In genomic region chr6:63272397-63272796, GRCh38 we compare ENCODE assay signal across 10 cellular contexts. TPM values are rescaled to one million over a fixed set of nuclear protein-coding genes. Genes with fewer than 3 reads are reported as not detected.
A peak's percentile ranks its signal among the peaks of the same experiment; 100 is the strongest.
DNase-seq lines count a peak whose midpoint lies in the region; ATAC-seq and TF ChIP-seq lines count a peak whose summit lies in the region.
"Had no signal": no experiment of that assay in that cellular context is flagged by ENCODE, and none has a peak within 500 bp of the region (broad histone marks: within the 10 kb centered on the region; RNA-seq: fewer than 3 reads in every experiment).

No MANE protein-coding gene starts in this region.

- DNase-seq in AG10803 (ENCODE audit: low read depth) (peak; percentile 15), HT-29 (ENCODE audit: low spot score) (peak; percentile 45), SHP77 treated with DMSO at 0.1 percent for 48 hours (lab: John Stamatoyannopoulos, UW) (peak; percentile 8), hepatic stellate cell (ENCODE audit: low spot score) (peak; percentile 12), retina (no peak)
- DNase-seq in activated CD4-positive, CD25-positive, alpha-beta regulatory T cell (lab: John Stamatoyannopoulos, UW) = no peak
- DNase-seq: activated CD8-positive, alpha-beta memory T cell treated with anti-CD3 and anti-CD28 coated beads, Interleukin-2, amount 50 U/mL, for 4 hours had no signal

- no peak overlapping the region for H3K4me3 ChIP-seq in AG10803 (ENCODE audit: low read length)
- H3K4me3 ChIP-seq: skin epidermis had no signal

- TF ChIP-seq CTCF in AG10803 (conservative IDR thresholded peaks at IDR 0.05; ENCODE audit: low read length) = peak; percentile 26

- ATAC-seq in GM21786 (IDR thresholded peaks at IDR 0.05; ENCODE audit: unreplicated experiment) (no peak), HG03135 (IDR thresholded peaks at IDR 0.05; ENCODE audit: unreplicated experiment) (no peak)

RNA-seq across cellular contexts. Expression of gene LGSN, which starts 47.4 kb away (rescaled TPM):
- total RNA-seq in HT-29 (2014; rRNA removed; shearing (Covaris generic)) = not detected in 2 replicates

Comparison
In these comparisons a context has a peak if more than half of its experiments do, and no peak if none do; other contexts are left out.
1. DNase-seq: peak in AG10803 (single experiment), HT-29 (single experiment), SHP77 treated with DMSO at 0.1 percent for 48 hours (single experiment) and hepatic stellate cell (single experiment); none in activated CD4-positive, CD25-positive, alpha-beta regulatory T cell (0 of 4) and retina (single experiment).